Comparison of ENCODE assay signal across 14 cellular contexts in the genomic region with DNA sequence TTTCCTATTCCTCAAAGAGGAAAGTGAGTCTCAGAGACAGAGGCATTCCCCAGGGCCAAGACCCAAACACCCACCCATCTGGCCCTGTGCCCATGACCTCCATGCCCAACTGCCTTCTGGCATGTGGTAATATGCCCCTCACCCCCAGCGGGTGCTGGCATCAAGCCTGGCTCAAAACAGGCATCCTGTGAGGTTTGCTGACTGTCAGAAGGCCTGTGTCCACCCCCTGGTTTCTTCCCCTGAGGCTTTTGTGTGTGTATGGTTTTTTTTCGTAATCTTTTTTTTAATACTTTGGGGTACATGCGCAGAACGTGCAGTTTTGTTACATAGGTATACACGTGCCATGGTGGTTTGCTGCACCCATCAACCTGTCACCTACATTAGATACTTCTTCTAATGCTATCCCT. TPM values are rescaled to one million over a fixed set of nuclear protein-coding genes. Genes with fewer than 3 reads are reported as not detected.
DNase-seq lines count a peak whose midpoint lies in the region; ATAC-seq and TF ChIP-seq lines count a peak whose summit lies in the region.
"Had no signal": no experiment of that assay in that cellular context is flagged by ENCODE, and none has a peak within 500 bp of the region (broad histone marks: within the 10 kb centered on the region; RNA-seq: fewer than 3 reads in every experiment).

No MANE protein-coding gene starts in this region.

- ATAC-seq in lower lobe of right lung, result no peak
- no peak for ATAC-seq in HG03521 (IDR thresholded peaks at IDR 0.05; ENCODE audit: unreplicated experiment)
- ATAC-seq: psoas muscle had no signal

- peak overlapping the region; percentile 35 for H3K4me3 Mint-ChIP-seq in MCF 10A (ENCODE audit: unreplicated experiment)

- peak overlapping the region; percentile 83 for H3K27ac Mint-ChIP-seq in MCF 10A (ENCODE audit: low read depth, unreplicated experiment)

- H3K4me1 ChIP-seq in lower lobe of right lung, result peaks cover 20% of the 10 kb centered on the region

- BruUV-seq in MCF 10A (replicated peaks; lab: Mats Ljungman, UMichigan), result no TSS peak

- H3K4me1 Mint-ChIP-seq in MCF 10A (ENCODE audit: insufficient read depth, unreplicated experiment), result peaks cover 25% of the 10 kb centered on the region

- intact Hi-C loops in MCF 10A (cut with micrococcal nuclease), result loop anchor here (2.0 kb wide), 1 partner anchor 168 kb away; no protein-coding TSS in a partner anchor
- intact Hi-C loops in lower lobe of right lung (cut with DNase I), result loop anchor here (5.0 kb wide), 1 partner anchor 68 kb away; no protein-coding TSS in a partner anchor

- H3K4me3 ChIP-seq in lower lobe of right lung, result no peak overlapping the region
- H3K4me3 ChIP-seq: SJCRH30 had no signal

- CTCF ChIA-PET in MCF 10A (lab: Yijun Ruan, JAX), result interaction anchor here (0.5 to 4.9 kb wide), 10 partner anchors 13 to 348 kb away, joined by 3 to 41 read pairs (median 6); partner anchors contain the start of gene SPC24

- peak overlapping the region; percentile 31 for H3K27ac ChIP-seq in lower lobe of right lung
- H3K27ac ChIP-seq: 22Rv1, SJCRH30 had no signal

- peak; percentile 1 for DNase-seq in NCI-H1092 treated with DMSO at 0.1 percent for 48 hours (lab: John Stamatoyannopoulos, UW)
- no peak for DNase-seq in NCI-H1092 (lab: John Stamatoyannopoulos, UW)
- DNase-seq in MCF 10A (ENCODE audit: unreplicated experiment), result peak; percentile 97
- DNase-seq in lower lobe of right lung, result no peak
- peak; percentile 66 for DNase-seq in ureter (ENCODE audit: low spot score)
- DNase-seq in HuH-7 (ENCODE audit: low spot score), result no peak
- DNase-seq in stimulated activated CD8-positive, alpha-beta memory T cell treated with anti-CD3 and anti-CD28 coated beads, Interleukin-4, amount 100 ng/mL, for 48 hours, result no peak
- DNase-seq: activated effector memory CD4-positive, alpha-beta T cell treated with anti-CD3 and anti-CD28 coated beads, Interleukin-2, amount 50 U/mL, for 16 hours; cerebellar nuclear complex; SJCRH30 had no signal

- POLR2A ChIA-PET in MCF 10A (lab: Yijun Ruan, JAX), result interaction anchor here (0.6 kb wide), 1 partner anchor 41 kb away, joined by 3 read pairs; no protein-coding TSS in a partner anchor

- H3K27me3 Mint-ChIP-seq in MCF 10A (ENCODE audit: insufficient read depth, unreplicated experiment), result no peaks in the 10 kb centered on the region

- no peaks in the 10 kb centered on the region for H3K9me3 ChIP-seq in lower lobe of right lung
- H3K9me3 ChIP-seq: psoas muscle, SJCRH30 had no signal

- no peaks in the 10 kb centered on the region for H3K27me3 ChIP-seq in lower lobe of right lung (ENCODE audit: low read depth)
- H3K27me3 ChIP-seq: SJCRH30 had no signal

- TF ChIP-seq CTCF in MCF 10A (IDR thresholded peaks at IDR 0.05; ENCODE audit: unreplicated experiment) (no peak), lower lobe of right lung (IDR thresholded peaks at IDR 0.05) (no peak)

- H3K9me3 Mint-ChIP-seq in MCF 10A (ENCODE audit: unreplicated experiment), result no peaks in the 10 kb centered on the region

- H3K36me3 ChIP-seq in lower lobe of right lung, result peaks cover 52% of the 10 kb centered on the region
- H3K36me3 ChIP-seq: SJCRH30 had no signal

- peaks cover 9% of the 10 kb centered on the region for H3K36me3 Mint-ChIP-seq in MCF 10A (ENCODE audit: insufficient read depth, unreplicated experiment)

RNA-seq across cellular contexts. Expression of gene KANK2, which starts 7.6 kb away (rescaled TPM):
- total RNA-seq in MCF 10A (2022) (25.0 and 29.2 TPM in 2 replicates), lower lobe of right lung (191 TPM), ureter (170 TPM)

RNA-seq across cellular contexts. Expression of gene ANGPTL8, which starts 34.5 kb away (rescaled TPM):
- not detected in 2 replicates for total RNA-seq in MCF 10A (2022)
- not detected for total RNA-seq in lower lobe of right lung
- not detected for total RNA-seq in ureter
- total RNA-seq: lower leg skin, SJCRH30 had no signal

RNA-seq across cellular contexts. Expression of gene SPC24, which starts 49.4 kb away (rescaled TPM):
- total RNA-seq in MCF 10A (2022) (8.6 and 16.4 TPM in 2 replicates), lower lobe of right lung (1.8 TPM), ureter (1.4 TPM)

RNA-seq across cellular contexts. Expression of gene DOCK6, which starts 57.4 kb away (rescaled TPM):
- 49.1 and 61.7 TPM in 2 replicates for total RNA-seq in MCF 10A (2022)
- total RNA-seq in lower lobe of right lung, result 106 TPM
- 125 TPM for total RNA-seq in ureter

Comparison
In these comparisons a context has a peak if more than half of its experiments do, and no peak if none do; other contexts are left out.
1. DNase-seq: peak in NCI-H1092 treated with DMSO at 0.1 percent for 48 hours (single experiment), MCF 10A (single experiment) and ureter (single experiment); none in NCI-H1092 (single experiment), lower lobe of right lung (single experiment), HuH-7 (single experiment) and stimulated activated CD8-positive, alpha-beta memory T cell treated with anti-CD3 and anti-CD28 coated beads, Interleukin-4, amount 100 ng/mL, for 48 hours (single experiment).